22 cellular contexts compared by ENCODE assay signal in genomic region chr19:23312515-23312914, GRCh38.
"Had no signal": no experiment of that assay in that cellular context is flagged by ENCODE, and none has a peak within 500 bp of the region (broad histone marks: within the 10 kb centered on the region; RNA-seq: fewer than 3 reads in every experiment).

No MANE protein-coding gene starts in this region.

- H3K9me3 Mint-ChIP-seq: memory B cell had no signal

- H3K27me3 Mint-ChIP-seq: activated CD4-positive, alpha-beta memory T cell treated with anti-CD3 and anti-CD28 coated beads, Interleukin-2, amount 10 ng/mL, durations not matched to agents 7 days and 5 days; activated CD4-positive, alpha-beta T cell treated with anti-CD3 and anti-CD28 coated beads, Interleukin-2, amount 10 ng/mL, durations not matched to agents 24 days and 14 days; activated naive CD8-positive, alpha-beta T cell treated with anti-CD3 and anti-CD28 coated beads, Interleukin-2, amount 50 U/mL, for 24 hours; dendritic cell treated with granulocyte-macrophage colony-stimulating factor and Interleukin-4, amounts not matched to agents 40 ng/mL and 50 ng/mL, for 4 days; memory B cell had no signal

- H3K9me3 ChIP-seq: gastrocnemius medialis, ovary, prostate gland, right atrium auricular region, upper lobe of right lung had no signal

- H3K27me3 ChIP-seq: gastrocnemius medialis, neutrophil, ovary, right atrium auricular region, upper lobe of right lung had no signal

- H3K4me1 ChIP-seq: gastrocnemius medialis, prostate gland, right atrium auricular region, upper lobe of right lung had no signal

- H3K27ac Mint-ChIP-seq: activated CD4-positive, alpha-beta memory T cell treated with anti-CD3 and anti-CD28 coated beads, Interleukin-2, amount 10 ng/mL, durations not matched to agents 7 days and 5 days; activated CD4-positive, alpha-beta T cell treated with anti-CD3 and anti-CD28 coated beads, Interleukin-2, amount 10 ng/mL, durations not matched to agents 24 days and 14 days; activated naive CD8-positive, alpha-beta T cell treated with anti-CD3 and anti-CD28 coated beads, Interleukin-2, amount 50 U/mL, for 24 hours; activated T-cell treated with anti-CD3 and anti-CD28 coated beads, Interleukin-2, amount 50 U/mL, for 72 hours; dendritic cell treated with granulocyte-macrophage colony-stimulating factor and Interleukin-4, amounts not matched to agents 40 ng/mL and 50 ng/mL, for 4 days; memory B cell; nephron had no signal

- H3K4me3 Mint-ChIP-seq: activated CD4-positive, alpha-beta memory T cell treated with anti-CD3 and anti-CD28 coated beads, Interleukin-2, amount 10 ng/mL, durations not matched to agents 7 days and 5 days; activated CD4-positive, alpha-beta T cell treated with anti-CD3 and anti-CD28 coated beads, Interleukin-2, amount 10 ng/mL, durations not matched to agents 24 days and 14 days; activated naive CD8-positive, alpha-beta T cell treated with anti-CD3 and anti-CD28 coated beads, Interleukin-2, amount 50 U/mL, for 24 hours; activated T-cell treated with anti-CD3 and anti-CD28 coated beads, Interleukin-2, amount 50 U/mL, for 72 hours; dendritic cell treated with granulocyte-macrophage colony-stimulating factor and Interleukin-4, amounts not matched to agents 40 ng/mL and 50 ng/mL, for 4 days; memory B cell; nephron had no signal

- H3K4me1 Mint-ChIP-seq: activated CD4-positive, alpha-beta memory T cell treated with anti-CD3 and anti-CD28 coated beads, Interleukin-2, amount 10 ng/mL, durations not matched to agents 7 days and 5 days; activated CD4-positive, alpha-beta T cell treated with anti-CD3 and anti-CD28 coated beads, Interleukin-2, amount 10 ng/mL, durations not matched to agents 24 days and 14 days; activated naive CD8-positive, alpha-beta T cell treated with anti-CD3 and anti-CD28 coated beads, Interleukin-2, amount 50 U/mL, for 24 hours; memory B cell; nephron had no signal

- H3K27ac ChIP-seq: gastrocnemius medialis, neutrophil, ovary, prostate gland, right atrium auricular region, upper lobe of right lung, VCaP had no signal

- DNase-seq: activated CD4-positive, alpha-beta memory T cell treated with anti-CD3 and anti-CD28 coated beads, Interleukin-2, amount 10 ng/mL, durations not matched to agents 7 days and 5 days; activated CD4-positive, alpha-beta T cell treated with anti-CD3 and anti-CD28 coated beads, Interleukin-2, amount 10 ng/mL, durations not matched to agents 24 days and 14 days; activated effector memory CD4-positive, alpha-beta T cell treated with anti-CD3 and anti-CD28 coated beads, Interleukin-2, amount 50 U/mL, for 16 hours; activated naive CD4-positive, alpha-beta T cell treated with anti-CD3 and anti-CD28 coated beads, Interleukin-2, amount 50 U/mL, for 16 hours; activated naive CD8-positive, alpha-beta T cell treated with anti-CD3 and anti-CD28 coated beads, Interleukin-2, amount 50 U/mL, for 24 hours; activated T-cell treated with anti-CD3 and anti-CD28 coated beads, Interleukin-2, amount 50 U/mL, for 72 hours; effector CD4-positive, alpha-beta T cell; gastrocnemius medialis; hippocampal formation; ovary; stimulated activated CD4-positive, alpha-beta T cell treated with anti-CD3 and anti-CD28 coated beads, Interleukin-12 subunit alpha, Interleukin-12 subunit beta, amount 100 ng/mL, for 4 hours; stimulated activated CD4-positive, alpha-beta T cell treated with anti-CD3 and anti-CD28 coated beads, Interleukin-4, amount 100 ng/mL, for 4 hours; stimulated activated naive CD8-positive, alpha-beta T cell treated with anti-CD3 and anti-CD28 coated beads, Interleukin-15, Interleukin-2, amounts not matched to agents 100 U/mL and 50 U/mL, for 24 hours; upper lobe of right lung had no signal

- H3K36me3 ChIP-seq: gastrocnemius medialis, neutrophil, ovary, prostate gland, right atrium auricular region, upper lobe of right lung had no signal

- ATAC-seq: activated CD4-positive, CD25-positive, alpha-beta regulatory T cell treated with anti-CD3 and anti-CD28 coated beads, Interleukin-2, amount 50 U/mL, for 24 hours; activated naive CD8-positive, alpha-beta T cell treated with anti-CD3 and anti-CD28 coated beads, Interleukin-2, amount 50 U/mL, for 24 hours; activated T-cell treated with anti-CD3 and anti-CD28 coated beads, Interleukin-2, amount 50 U/mL, for 72 hours; stimulated activated naive CD8-positive, alpha-beta T cell treated with anti-CD3 and anti-CD28 coated beads, Interleukin-15, Interleukin-2, amounts not matched to agents 100 U/mL and 50 U/mL, for 24 hours; upper lobe of right lung had no signal

- H3K36me3 Mint-ChIP-seq: memory B cell had no signal

- H3K4me3 ChIP-seq: gastrocnemius medialis, ovary, prostate gland, right atrium auricular region, upper lobe of right lung had no signal
